ENCODE assay signal across 20 cellular contexts in genomic region chr2:1749750-1750149, GRCh38. TPM values are rescaled to one million over a fixed set of nuclear protein-coding genes. Genes with fewer than 3 reads are reported as not detected.
DNase-seq lines count a peak whose midpoint lies in the region; ATAC-seq, FAIRE-seq and TF ChIP-seq lines count a peak whose summit lies in the region.
"Had no signal": no experiment of that assay in that cellular context is flagged by ENCODE, and none has a peak within 500 bp of the region (broad histone marks: within the 10 kb centered on the region; RNA-seq: fewer than 3 reads in every experiment).

No MANE protein-coding gene starts in this region.

- peak; percentile 63 for DNase-seq in cardiac septum (ENCODE audit: low spot score)
- no peak for DNase-seq in left ventricle myocardium inferior
- DNase-seq in endodermal cell, result peak; percentile 35
- DNase-seq in osteoblast (ENCODE audit: insufficient read length, low spot score, missing footprints), result peak; percentile 59
- peak; percentile 17 for DNase-seq in ureter (ENCODE audit: low spot score)
- DNase-seq in mammary epithelial cell, result no peak
- no peak for DNase-seq in GM12892 (ENCODE audit: insufficient read length)
- DNase-seq: Kasumi-1, MM.1S, NCI-H1092 treated with DMSO at 0.1 percent for 48 hours, NCI-H187, NCI-H345, NCI-H69 had no signal

- H3K27ac ChIP-seq in left ventricle myocardium inferior (replicated peaks) (no peak overlapping the region), endodermal cell (ENCODE audit: low read depth, low read length) (no peak overlapping the region), osteoblast (ENCODE audit: low read depth, low read length) (no peak overlapping the region), mammary epithelial cell (ENCODE audit: insufficient read depth, low read depth, low read length) (no peak overlapping the region)
- H3K27ac ChIP-seq: BLaER1, SJSA1 had no signal

- TF ChIP-seq POLR2A in GM12892 (IDR thresholded peaks at IDR 0.05; ENCODE audit: low read depth, low read length), result no peak

- CTCF ChIA-PET in mammary epithelial cell (lab: Charles Lee; ENCODE audit: low non-redundant PET), result no interaction called here

- no peak for ATAC-seq in HG03457 (IDR thresholded peaks at IDR 0.05; ENCODE audit: unreplicated experiment)
- ATAC-seq: CD8-positive, alpha-beta T cell had no signal

- H3K4me1 Mint-ChIP-seq in endodermal cell, result peaks cover 3% of the 10 kb centered on the region

- BruUV-seq in mammary epithelial cell (replicated peaks; lab: Mats Ljungman, UMichigan), result no TSS peak

- no peak for FAIRE-seq in GM12892 (lab: Jason Lieb, UNC)
- FAIRE-seq: A204.1 had no signal

- peaks cover 19% of the 10 kb centered on the region for H3K9me3 Mint-ChIP-seq in endodermal cell
- H3K9me3 Mint-ChIP-seq: CD8-positive, alpha-beta T cell had no signal

- H3K4me1 ChIP-seq in left ventricle myocardium inferior (peaks cover 12% of the 10 kb centered on the region), endodermal cell (ENCODE audit: control insufficient read depth, insufficient read depth, low read length) (no peaks in the 10 kb centered on the region), osteoblast (ENCODE audit: insufficient read depth, low read length) (peaks cover 15% of the 10 kb centered on the region), mammary epithelial cell (ENCODE audit: insufficient read depth, low read length) (peaks cover 8% of the 10 kb centered on the region)

- no peaks in the 10 kb centered on the region for H3K36me3 ChIP-seq in left ventricle myocardium inferior
- H3K36me3 ChIP-seq in endodermal cell (ENCODE audit: control insufficient read depth, insufficient read depth, low read length), result no peaks in the 10 kb centered on the region
- no peaks in the 10 kb centered on the region for H3K36me3 ChIP-seq in osteoblast (ENCODE audit: insufficient read depth, low read length)
- no peaks in the 10 kb centered on the region for H3K36me3 ChIP-seq in mammary epithelial cell (ENCODE audit: insufficient read depth, low read length)
- H3K36me3 ChIP-seq: SJSA1 had no signal

- H3K27me3 ChIP-seq in left ventricle myocardium inferior (ENCODE audit: low read depth) (peaks cover 72% of the 10 kb centered on the region), endodermal cell (ENCODE audit: control insufficient read depth, insufficient read depth, low read length, poor library complexity, severe bottlenecking) (no peaks in the 10 kb centered on the region), osteoblast (ENCODE audit: insufficient read depth, low read length) (peaks cover 39% of the 10 kb centered on the region), mammary epithelial cell (ENCODE audit: insufficient read depth, low read length) (no peaks in the 10 kb centered on the region)
- H3K27me3 ChIP-seq: BLaER1, SJSA1 had no signal

- H4K20me1 ChIP-seq in osteoblast (ENCODE audit: insufficient read depth, low read length) (peaks cover 3% of the 10 kb centered on the region), mammary epithelial cell (ENCODE audit: insufficient read depth, low read length) (no peaks in the 10 kb centered on the region)
- H4K20me1 ChIP-seq: BLaER1 had no signal

- H3K27ac Mint-ChIP-seq in endodermal cell, result no peak overlapping the region
- H3K27ac Mint-ChIP-seq: CD8-positive, alpha-beta T cell; IgD-negative memory B cell had no signal

- H3K79me2 ChIP-seq in osteoblast (ENCODE audit: insufficient read depth, low read length) (no peaks in the 10 kb centered on the region), mammary epithelial cell (ENCODE audit: insufficient read depth, low read length) (no peaks in the 10 kb centered on the region)

- H3K4me3 Mint-ChIP-seq in endodermal cell, result no peak overlapping the region
- H3K4me3 Mint-ChIP-seq: CD8-positive, alpha-beta T cell; IgD-negative memory B cell had no signal

- no peaks in the 10 kb centered on the region for H3K36me3 Mint-ChIP-seq in endodermal cell (ENCODE audit: low read depth)
- H3K36me3 Mint-ChIP-seq: CD8-positive, alpha-beta T cell; IgD-negative memory B cell had no signal

- intact Hi-C loops in cardiac septum (cut with DNase I) (loop anchor here (5.0 kb wide), 2 partner anchors 68 to 197 kb away; no protein-coding TSS in a partner anchor), left ventricle myocardium inferior (cut with micrococcal nuclease) (no loop called here), mammary epithelial cell (cut with micrococcal nuclease) (loop anchor here (2.0 to 10.0 kb wide), 3 partner anchors 75 to 1035 kb away; no protein-coding TSS in a partner anchor)

- in situ Hi-C loops in mammary epithelial cell (cut with MboI; ENCODE audit: low sequenced_read_pairs in 2 of 2), result loop anchor here (10.0 to 25.0 kb wide), 3 partner anchors 155 to 1037 kb away; no protein-coding TSS in a partner anchor

- dilution Hi-C loops in mammary epithelial cell (cut with HindIII; ENCODE audit: low sequenced_read_pairs), result no loop called here

- H3K9me3 ChIP-seq in left ventricle myocardium inferior (replicated peaks) (no peaks in the 10 kb centered on the region), endodermal cell (ENCODE audit: control insufficient read depth, low read length) (peaks cover 10% of the 10 kb centered on the region), osteoblast (ENCODE audit: low read depth, low read length) (no peaks in the 10 kb centered on the region), mammary epithelial cell (replicated peaks; ENCODE audit: insufficient read depth, low read length) (no peaks in the 10 kb centered on the region)
- H3K9me3 ChIP-seq: SJSA1 had no signal

- H3K9ac ChIP-seq in endodermal cell (ENCODE audit: extremely low read depth, low read length, poor library complexity, severe bottlenecking) (no peak overlapping the region), mammary epithelial cell (ENCODE audit: insufficient read depth, low read length) (no peak overlapping the region)
- H3K9ac ChIP-seq: BLaER1 had no signal

- WGBS in endodermal cell (ENCODE audit: insufficient coverage in 1 of 2, insufficient read length in 1 of 2), 2 experiments, result 93 to 94% methylated on average over 5 to 6 of the region's 6 CpGs
- 99% methylated on average over 6 of the region's 6 CpGs for WGBS in mammary epithelial cell (ENCODE audit: low coverage, missing lambda C conversion rate)

- peaks cover 54% of the 10 kb centered on the region for H3K27me3 Mint-ChIP-seq in endodermal cell (ENCODE audit: insufficient read depth)

- H3K4me2 ChIP-seq in osteoblast (ENCODE audit: insufficient read depth, low read length) (no peak overlapping the region), mammary epithelial cell (ENCODE audit: insufficient read depth, low read depth, low read length) (no peak overlapping the region)
- H3K4me2 ChIP-seq: BLaER1 had no signal

- no peak overlapping the region for H3K4me3 ChIP-seq in left ventricle myocardium inferior
- H3K4me3 ChIP-seq in endodermal cell (ENCODE audit: low read length), result no peak overlapping the region
- H3K4me3 ChIP-seq in osteoblast (ENCODE audit: insufficient read depth, low read length), result no peak overlapping the region
- H3K4me3 ChIP-seq in mammary epithelial cell (replicated peaks in 1 of 3; ENCODE audit: insufficient read depth in 1 of 3, low read depth in 2 of 3, low read length in 3 of 3), result no peak overlapping the region
- H3K4me3 ChIP-seq: BLaER1, SJSA1 had no signal

- H2AFZ ChIP-seq in osteoblast (ENCODE audit: low read length) (no peak overlapping the region), mammary epithelial cell (ENCODE audit: low read depth, low read length) (no peak overlapping the region)

- TF ChIP-seq CTCF in left ventricle myocardium inferior (IDR thresholded peaks at IDR 0.05; ENCODE audit: borderline replicate concordance) (no peak), endodermal cell (conservative IDR thresholded peaks at IDR 0.05) (no peak), osteoblast (IDR thresholded peaks at IDR 0.05; ENCODE audit: extremely low read depth, low read depth, low read length) (no peak), mammary epithelial cell (conservative IDR thresholded peaks at IDR 0.05 in 1 of 2, IDR thresholded peaks at IDR 0.05 in 1 of 2; ENCODE audit: extremely low read depth in 1 of 2, insufficient read depth in 1 of 2, low read depth in 1 of 2, low read length in 2 of 2) (no peak)

RNA-seq across cellular contexts. Expression of gene PXDN, which starts 5.4 kb away (rescaled TPM):
- 27.5 TPM for total RNA-seq in cardiac septum
- total RNA-seq in left ventricle myocardium inferior, result 15.7 TPM
- total RNA-seq in endodermal cell, result 100 to 1,000 TPM; 212 to 247 TPM
- polyA plus RNA-seq in endodermal cell (2013, experiment 1 of 2), result 106 TPM
- polyA plus RNA-seq in endodermal cell (2013, experiment 2 of 2), result 104 TPM
- total RNA-seq in osteoblast, result 307 and 324 TPM in 2 replicates
- 20.2 TPM for total RNA-seq in ureter
- total RNA-seq in mammary epithelial cell, result 100 to 1,000 TPM in 1 of 2 donors, 10 to 100 TPM in 1; 99.8 to 103 TPM
- polyA plus RNA-seq in mammary epithelial cell, result 99.0 TPM
- 120 TPM for polyA minus RNA-seq in mammary epithelial cell
- polyA plus RNA-seq in GM12892 (2012; ENCODE audit: missing spikeins), result 0.04 TPM
- total RNA-seq: OCI-LY7 had no signal

Comparison
In these comparisons a context has a peak if more than half of its experiments do, and no peak if none do; other contexts are left out.
1. DNase-seq: peak in cardiac septum (single experiment), endodermal cell (single experiment), osteoblast (single experiment) and ureter (single experiment); none in left ventricle myocardium inferior (single experiment), mammary epithelial cell (single experiment) and GM12892 (single experiment).